1 cellular context compared by ENCODE assay signal in the genomic region with DNA sequence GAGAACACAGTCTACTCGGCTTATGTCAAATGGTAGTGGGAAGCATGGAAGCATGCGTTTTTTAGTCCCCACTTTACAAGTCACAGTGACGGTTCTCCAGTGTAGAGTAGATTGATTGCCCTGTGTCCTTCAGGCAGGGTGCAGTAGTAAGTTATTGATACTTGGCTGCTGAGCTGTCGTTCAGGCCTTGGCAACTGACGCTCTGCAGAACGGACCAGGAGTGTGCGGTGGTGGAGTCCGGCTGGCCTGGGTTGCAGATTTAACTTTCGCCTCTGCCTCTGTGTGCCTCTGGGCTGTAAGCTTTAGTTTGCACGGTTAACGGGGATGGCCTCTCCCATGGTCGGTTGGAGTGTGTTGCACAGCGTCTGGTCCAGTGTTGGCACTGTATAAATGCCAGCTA.
TF ChIP-seq lines count a peak whose summit lies in the region.

No MANE protein-coding gene starts in this region.

TF ChIP-seq in H1, 55 proteins besides CTCF, POLR2A, EP300 and RAD21:
- TF ChIP-seq GABPA (IDR thresholded peaks at IDR 0.05; ENCODE audit: borderline replicate concordance, insufficient read depth, low read length) = no peak
